27 cellular contexts compared by ENCODE assay signal in the genomic region with DNA sequence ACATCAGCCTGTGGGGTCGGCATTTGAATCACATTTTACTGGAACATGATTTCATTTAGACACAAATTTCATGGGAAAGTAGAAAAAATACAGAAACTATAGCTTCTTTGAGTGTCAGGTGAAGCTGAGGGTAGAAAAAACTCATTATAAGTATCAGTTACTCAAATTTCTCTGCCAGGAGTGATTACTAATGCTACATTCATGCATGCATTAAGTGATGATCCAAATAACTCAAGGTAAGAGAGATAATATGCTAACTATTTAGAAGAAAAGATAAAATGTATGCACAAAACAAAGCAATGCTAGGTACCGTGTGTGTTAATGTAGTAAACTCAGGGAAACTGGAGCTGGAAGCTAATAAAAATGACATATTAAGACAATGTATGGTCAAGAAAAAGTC.
"Had no signal": no experiment of that assay in that cellular context is flagged by ENCODE, and none has a peak within 500 bp of the region (broad histone marks: within the 10 kb centered on the region; RNA-seq: fewer than 3 reads in every experiment).

No MANE protein-coding gene starts in this region.

- H3K9me3 Mint-ChIP-seq: dendritic cell treated with granulocyte-macrophage colony-stimulating factor and Interleukin-4, amounts not matched to agents 40 ng/mL and 50 ng/mL, for 4 days; endodermal cell; nephron; neural progenitor cell; stimulated activated naive CD8-positive, alpha-beta T cell treated with anti-CD3 and anti-CD28 coated beads, Interleukin-15, Interleukin-2, amounts not matched to agents 100 ng/mL and 50 ng/mL, for 24 hours had no signal

- DNase-seq: colonic mucosa; effector CD8-positive, alpha-beta T cell; endodermal cell; foreskin melanocyte; hypothalamus; immature natural killer cell; islet precursor cell; left lung; mesendoderm; midbrain; naive thymus-derived CD4-positive, alpha-beta T cell; nucleus accumbens; ovary; posterior cingulate gyrus; right lobe of liver; small intestine; stimulated activated CD4-positive, alpha-beta T cell treated with anti-CD3 and anti-CD28 coated beads, Interleukin-15, amount 100 ng/mL, for 24 hours; stimulated activated CD4-positive, alpha-beta T cell treated with anti-CD3 and anti-CD28 coated beads, Interleukin-2, amount 100 ng/mL, for 48 hours; stimulated activated naive B cell treated with anti-CD40 and anti-IgM and Interleukin-4, amounts not matched to agents 10 μg/mL and 1 μg/mL and 100 μg/mL, for 72 hours; transverse colon had no signal

- ATAC-seq: left lung; naive thymus-derived CD4-positive, alpha-beta T cell; right lobe of liver; stimulated activated naive B cell treated with anti-CD40 and anti-IgM and Interleukin-4, amounts not matched to agents 10 μg/mL and 1 μg/mL and 100 μg/mL, for 72 hours had no signal

- H3K27me3 Mint-ChIP-seq: dendritic cell treated with granulocyte-macrophage colony-stimulating factor and Interleukin-4, amounts not matched to agents 40 ng/mL and 50 ng/mL, for 4 days; naive thymus-derived CD4-positive, alpha-beta T cell; stimulated activated naive B cell treated with anti-CD40 and anti-IgM and Interleukin-4, amounts not matched to agents 10 μg/mL and 1 μg/mL and 100 μg/mL, for 72 hours; stimulated activated naive CD8-positive, alpha-beta T cell treated with anti-CD3 and anti-CD28 coated beads, Interleukin-15, Interleukin-2, amounts not matched to agents 100 ng/mL and 50 ng/mL, for 24 hours had no signal

- H3K36me3 ChIP-seq: colonic mucosa, esophagus muscularis mucosa, left lung, neural progenitor cell, ovary, right lobe of liver, suprapubic skin, transverse colon, vagina had no signal

- H3K27ac Mint-ChIP-seq: dendritic cell treated with granulocyte-macrophage colony-stimulating factor and Interleukin-4, amounts not matched to agents 40 ng/mL and 50 ng/mL, for 4 days; endodermal cell; immature natural killer cell; naive thymus-derived CD4-positive, alpha-beta T cell; nephron; neural progenitor cell; stimulated activated naive B cell treated with anti-CD40 and anti-IgM and Interleukin-4, amounts not matched to agents 10 μg/mL and 1 μg/mL and 100 μg/mL, for 72 hours; stimulated activated naive CD8-positive, alpha-beta T cell treated with anti-CD3 and anti-CD28 coated beads, Interleukin-15, Interleukin-2, amounts not matched to agents 100 ng/mL and 50 ng/mL, for 24 hours had no signal

- H3K36me3 Mint-ChIP-seq: immature natural killer cell; naive thymus-derived CD4-positive, alpha-beta T cell; neural progenitor cell; stimulated activated naive B cell treated with anti-CD40 and anti-IgM and Interleukin-4, amounts not matched to agents 10 μg/mL and 1 μg/mL and 100 μg/mL, for 72 hours had no signal

- H3K4me1 Mint-ChIP-seq: endodermal cell; immature natural killer cell; naive thymus-derived CD4-positive, alpha-beta T cell; stimulated activated naive B cell treated with anti-CD40 and anti-IgM and Interleukin-4, amounts not matched to agents 10 μg/mL and 1 μg/mL and 100 μg/mL, for 72 hours had no signal

- H3K4me3 Mint-ChIP-seq: dendritic cell treated with granulocyte-macrophage colony-stimulating factor and Interleukin-4, amounts not matched to agents 40 ng/mL and 50 ng/mL, for 4 days; endodermal cell; immature natural killer cell; naive thymus-derived CD4-positive, alpha-beta T cell; nephron; neural progenitor cell; stimulated activated naive B cell treated with anti-CD40 and anti-IgM and Interleukin-4, amounts not matched to agents 10 μg/mL and 1 μg/mL and 100 μg/mL, for 72 hours; stimulated activated naive CD8-positive, alpha-beta T cell treated with anti-CD3 and anti-CD28 coated beads, Interleukin-15, Interleukin-2, amounts not matched to agents 100 ng/mL and 50 ng/mL, for 24 hours had no signal

- H3K4me3 ChIP-seq: colonic mucosa, esophagus muscularis mucosa, left lung, neural progenitor cell, ovary, right lobe of liver, suprapubic skin, transverse colon, vagina had no signal

- H3K27me3 ChIP-seq: colonic mucosa, esophagus muscularis mucosa, left lung, neural progenitor cell, ovary, right lobe of liver, suprapubic skin, transverse colon, vagina had no signal

- H3K27ac ChIP-seq: colonic mucosa, esophagus muscularis mucosa, left lung, neural progenitor cell, ovary, right lobe of liver, suprapubic skin, transverse colon, vagina had no signal

- FAIRE-seq: small intestine had no signal
